In genomic region chr2:127108090-127108523, GRCh38 we compare ENCODE assay signal across 9 cellular contexts. TPM values are rescaled to one million over a fixed set of nuclear protein-coding genes. Genes with fewer than 3 reads are reported as not detected.
DNase-seq lines count a peak whose midpoint lies in the region; ATAC-seq and TF ChIP-seq lines count a peak whose summit lies in the region.
"Had no signal": no experiment of that assay in that cellular context is flagged by ENCODE, and none has a peak within 500 bp of the region (broad histone marks: within the 10 kb centered on the region; RNA-seq: fewer than 3 reads in every experiment).

No MANE protein-coding gene starts in this region.

- peaks cover 19% of the 10 kb centered on the region for H3K27me3 ChIP-seq in HUES64 (ENCODE audit: insufficient read depth, low read length)
- H3K27me3 ChIP-seq in dorsolateral prefrontal cortex, result no peaks in the 10 kb centered on the region
- 0 out of 2 replicates have a peak, but pooled peaks cover 3% of the 10 kb centered on the region for H3K27me3 ChIP-seq in HAP-1 (ENCODE audit: low read depth)

- DNase-seq in AG04449 (ENCODE audit: low read depth, low spot score), result no peak
- peak in 2 of 10 donors; percentile 42 to 56 for DNase-seq in dorsolateral prefrontal cortex
- no peak for DNase-seq in nephron progenitor cell
- DNase-seq in HAP-1 (ENCODE audit: low spot score in 2 of 2), result no peak
- DNase-seq in NCI-H2107 (lab: John Stamatoyannopoulos, UW), result no peak
- no peak for DNase-seq in effector CD8-positive, alpha-beta T cell (lab: John Stamatoyannopoulos, UW)
- DNase-seq: amniotic stem cell had no signal

- no peaks in the 10 kb centered on the region for H3K36me3 Mint-ChIP-seq in nephron progenitor cell (ENCODE audit: low read depth)

- CTCF ChIA-PET in AG04449 (lab: Yijun Ruan, JAX), result interaction anchor here (1.4 kb wide), 1 partner anchor 39 kb away, joined by 3 read pairs; no protein-coding TSS in a partner anchor

- intact Hi-C loops in dorsolateral prefrontal cortex (cut with DNase I), result loop anchor here (5.0 to 10.0 kb wide), 3 partner anchors 34 to 167 kb away; no protein-coding TSS in a partner anchor

- TF ChIP-seq CTCF in AG04449 (IDR thresholded peaks at IDR 0.05; ENCODE audit: insufficient read depth, low read length, missing control alignments), result no peak
- TF ChIP-seq CTCF in dorsolateral prefrontal cortex (IDR thresholded peaks at IDR 0.05 in 54 of 56, conservative IDR thresholded peaks at IDR 0.05 in 2 of 56; ENCODE audit: low read depth in 1 of 56, partially characterized antibody in 56 of 56), result peak in 1 of 56 donors; percentile 24
- TF ChIP-seq CTCF in nephron progenitor cell (IDR thresholded peaks at IDR 0.05), result no peak

- H3K27ac Mint-ChIP-seq in nephron progenitor cell, result no peak overlapping the region

- POLR2A ChIA-PET in AG04449 (lab: Yijun Ruan, JAX), result no interaction called here

- H3K27ac ChIP-seq in HUES64 (ENCODE audit: low read depth, low read length) (no peak overlapping the region), dorsolateral prefrontal cortex (peak overlapping the region; percentile 85 to 99 (median 97))

- H3K9me3 ChIP-seq in HUES64 (ENCODE audit: insufficient read depth, low read depth, low read length) (no peaks in the 10 kb centered on the region), HAP-1 (no peaks in the 10 kb centered on the region)

- no peak overlapping the region for H3K9ac ChIP-seq in HUES64 (ENCODE audit: low read depth, low read length)

- H3K27me3 Mint-ChIP-seq in nephron progenitor cell (ENCODE audit: low read depth, poor library complexity), result peaks cover 16% of the 10 kb centered on the region

- H3K4me1 ChIP-seq in HUES64 (ENCODE audit: insufficient read depth, low read length), result peaks cover 7% of the 10 kb centered on the region; the same call in 1 of the 2 replicates
- peaks cover 4% of the 10 kb centered on the region for H3K4me1 ChIP-seq in HAP-1

- in situ Hi-C loops in HAP-1 (cut with MboI; ENCODE audit: low sequenced_read_pairs), result no loop called here

- peaks cover 43% of the 10 kb centered on the region for H3K4me1 Mint-ChIP-seq in nephron progenitor cell

- 86% methylated on average over 11 of the region's 11 CpGs for WGBS in HUES64

- H3K36me3 ChIP-seq in HUES64 (ENCODE audit: insufficient read depth, low read length), result no peaks in the 10 kb centered on the region
- no peaks in the 10 kb centered on the region for H3K36me3 ChIP-seq in HAP-1 (replicated peaks)

- H3K4me3 ChIP-seq in AG04449 (ENCODE audit: low read depth, low read length), result peak overlapping the region; percentile 76; the same call in 1 of the 2 replicates
- H3K4me3 ChIP-seq in HUES64 (ENCODE audit: low read length), result peak overlapping the region; percentile 84
- peak overlapping the region; percentile 75 to 100 (median 96) for H3K4me3 ChIP-seq in dorsolateral prefrontal cortex
- no peak overlapping the region for H3K4me3 ChIP-seq in HAP-1

- ATAC-seq in HG02884 (IDR thresholded peaks at IDR 0.05; ENCODE audit: unreplicated experiment), result no peak

- H3K9me3 Mint-ChIP-seq in nephron progenitor cell, result no peaks in the 10 kb centered on the region

- H3K4me3 Mint-ChIP-seq in nephron progenitor cell, result peak overlapping the region; percentile 89

RNA-seq across cellular contexts. Expression of gene BIN1, which starts 1.2 kb away (rescaled TPM):
- 41.0 TPM for polyA plus RNA-seq in HUES64 (2013, experiment 1 of 2)
- polyA plus RNA-seq in HUES64 (2013, experiment 2 of 2), result 45.4 TPM
- 100 to 1,000 TPM; 151 to 703 (median 290) TPM for total RNA-seq in dorsolateral prefrontal cortex
